Comparison of ENCODE assay signal across 24 cellular contexts in genomic region chr4:8099981-8100464, GRCh38. TPM values are rescaled to one million over a fixed set of nuclear protein-coding genes. Genes with fewer than 3 reads are reported as not detected.
DNase-seq lines count a peak whose midpoint lies in the region; ATAC-seq and TF ChIP-seq lines count a peak whose summit lies in the region.
"Had no signal": no experiment of that assay in that cellular context is flagged by ENCODE, and none has a peak within 500 bp of the region (broad histone marks: within the 10 kb centered on the region; RNA-seq: fewer than 3 reads in every experiment).

No MANE protein-coding gene starts in this region.

- no peak for TF ChIP-seq CTCF in hepatocyte (IDR thresholded peaks at IDR 0.05; ENCODE audit: poor library complexity)
- no peak for TF ChIP-seq CTCF in spleen (IDR thresholded peaks at IDR 0.05 in 8 of 11, conservative IDR thresholded peaks at IDR 0.05 in 3 of 11)
- no peak for TF ChIP-seq CTCF in upper lobe of right lung (IDR thresholded peaks at IDR 0.05)

- H2AFZ ChIP-seq in hepatocyte, result no peak overlapping the region
- H2AFZ ChIP-seq: GM23248 had no signal

- H3K4me3 ChIP-seq in hepatocyte (no peak overlapping the region), spleen (no peak overlapping the region), upper lobe of right lung (no peak overlapping the region)
- H3K4me3 ChIP-seq: GM23248, tibial artery had no signal

- no peaks in the 10 kb centered on the region for H3K9me2 ChIP-seq in hepatocyte (replicated peaks; ENCODE audit: insufficient read depth)

- intact Hi-C loops in spleen (cut with DNase I; ENCODE audit: low total_unique reads), result no loop called here
- intact Hi-C loops in upper lobe of right lung (cut with DNase I), result no loop called here

- H3K27ac ChIP-seq in hepatocyte (peak overlapping the region; percentile 80), spleen (peak overlapping the region in 7 of 8 donors; percentile 48 to 83 (median 64)), upper lobe of right lung (no peak overlapping the region)
- H3K27ac ChIP-seq: epithelial cell of prostate, GM23248, tibial artery had no signal

- H3K9me3 ChIP-seq in hepatocyte (ENCODE audit: low read depth) (no peaks in the 10 kb centered on the region), spleen (peaks cover 0 to 8% (median 0%) of the 10 kb centered on the region in 8 donors), upper lobe of right lung (no peaks in the 10 kb centered on the region)
- H3K9me3 ChIP-seq: tibial artery had no signal

- no peak overlapping the region for H3K4me2 ChIP-seq in hepatocyte

- WGBS in hepatocyte (ENCODE audit: low lambda C conversion rate, missing lambda C conversion rate), result 84% methylated on average over 4 of the region's 4 CpGs
- WGBS in spleen, 5 donors, result 47 to 75% (median 67%) methylated on average over 4 of the region's 4 CpGs

- H3K27me3 ChIP-seq in hepatocyte (no peaks in the 10 kb centered on the region), spleen (replicated peaks in 1 of 7) (no peaks in the 10 kb centered on the region), upper lobe of right lung (no peaks in the 10 kb centered on the region)
- H3K27me3 ChIP-seq: tibial artery had no signal

- H3K4me1 ChIP-seq in hepatocyte (ENCODE audit: insufficient read depth), result no peaks in the 10 kb centered on the region
- H3K4me1 ChIP-seq in spleen, result peaks cover 10 to 57% (median 32%) of the 10 kb centered on the region in 6 donors
- H3K4me1 ChIP-seq in upper lobe of right lung, result peaks cover 13% of the 10 kb centered on the region
- H3K4me1 ChIP-seq: tibial artery had no signal

- no peaks in the 10 kb centered on the region for H4K20me1 ChIP-seq in hepatocyte (ENCODE audit: insufficient read depth, poor library complexity, severe bottlenecking)

- H3K36me3 ChIP-seq in hepatocyte (replicated peaks; ENCODE audit: insufficient read depth, low read depth) (no peaks in the 10 kb centered on the region), spleen (peaks cover 0 to 61% (median 13%) of the 10 kb centered on the region in 6 donors), upper lobe of right lung (no peaks in the 10 kb centered on the region)

- no peaks in the 10 kb centered on the region for H3K79me2 ChIP-seq in hepatocyte

- TF ChIP-seq POLR2A in spleen (IDR thresholded peaks at IDR 0.05), result no peak

- peak; percentile 48 for DNase-seq in LHCN-M2 (ENCODE audit: low read depth)
- peak; percentile 52 for DNase-seq in dermis blood vessel endothelial cell
- no peak for DNase-seq in hepatocyte (ENCODE audit: low spot score)
- no peak for DNase-seq in spleen
- no peak for DNase-seq in occipital lobe (lab: John Stamatoyannopoulos, UW)
- no peak for DNase-seq in upper lobe of right lung
- DNase-seq: activated CD4-positive, alpha-beta memory T cell treated with anti-CD3 and anti-CD28 coated beads for 36 hours; activated naive CD4-positive, alpha-beta T cell treated with anti-CD3 and anti-CD28 coated beads, Interleukin-2, amount 50 U/mL, for 16 hours; activated T-cell treated with anti-CD3 and anti-CD28 coated beads, Interleukin-2, amount 50 U/mL, for 24 hours; CD8-positive, alpha-beta T cell; head of caudate nucleus; immature natural killer cell; IMR-90; MV-4-11; naive B cell; NCI-H2029; NCI-H524 treated with DMSO at 0.1 percent for 48 hours; SHP77; tibial artery had no signal

- no peak for ATAC-seq in upper lobe of right lung
- ATAC-seq in HG03457 (IDR thresholded peaks at IDR 0.05; ENCODE audit: unreplicated experiment), result no peak
- no peak for ATAC-seq in HG02623 (IDR thresholded peaks at IDR 0.05; ENCODE audit: unreplicated experiment)
- ATAC-seq: CD8-positive, alpha-beta T cell; stimulated activated effector memory CD8-positive, alpha-beta T cell treated with anti-CD3 and anti-CD28 coated beads, Interleukin-12 subunit alpha, Interleukin-12 subunit beta, amount 100 ng/mL, for 72 hours had no signal

RNA-seq across cellular contexts. Expression of gene ABLIM2, which starts 58.6 kb away (rescaled TPM):
- total RNA-seq in LHCN-M2 (2014; rRNA removed) (1.7 and 2.6 TPM in 2 replicates), dermis blood vessel endothelial cell (8.8 and 10.8 TPM in 2 replicates), hepatocyte (0.68 and 1.7 TPM in 2 replicates), spleen (100 to 1,000 TPM in 4 of 7 donors, 10 to 100 TPM in 3; 41.8 to 127 (median 100) TPM), occipital lobe (18.4 TPM), upper lobe of right lung (12.7 TPM)
- 1.8 TPM for polyA plus RNA-seq in LHCN-M2 (2012)
- polyA plus RNA-seq in hepatocyte (2.0 and 3.3 TPM in 2 replicates), spleen (10 to 100 TPM; 11.8 to 49.8 (median 26.6) TPM)
- total RNA-seq: GM23248 had no signal
- polyA plus RNA-seq: GM23248 had no signal

Comparison
In these comparisons a context has a peak if more than half of its experiments do, and no peak if none do; other contexts are left out.
1. DNase-seq: peak in LHCN-M2 (single experiment) and dermis blood vessel endothelial cell (single experiment); none in hepatocyte (single experiment), spleen (single experiment), occipital lobe (single experiment) and upper lobe of right lung (single experiment).